In the genomic region with DNA sequence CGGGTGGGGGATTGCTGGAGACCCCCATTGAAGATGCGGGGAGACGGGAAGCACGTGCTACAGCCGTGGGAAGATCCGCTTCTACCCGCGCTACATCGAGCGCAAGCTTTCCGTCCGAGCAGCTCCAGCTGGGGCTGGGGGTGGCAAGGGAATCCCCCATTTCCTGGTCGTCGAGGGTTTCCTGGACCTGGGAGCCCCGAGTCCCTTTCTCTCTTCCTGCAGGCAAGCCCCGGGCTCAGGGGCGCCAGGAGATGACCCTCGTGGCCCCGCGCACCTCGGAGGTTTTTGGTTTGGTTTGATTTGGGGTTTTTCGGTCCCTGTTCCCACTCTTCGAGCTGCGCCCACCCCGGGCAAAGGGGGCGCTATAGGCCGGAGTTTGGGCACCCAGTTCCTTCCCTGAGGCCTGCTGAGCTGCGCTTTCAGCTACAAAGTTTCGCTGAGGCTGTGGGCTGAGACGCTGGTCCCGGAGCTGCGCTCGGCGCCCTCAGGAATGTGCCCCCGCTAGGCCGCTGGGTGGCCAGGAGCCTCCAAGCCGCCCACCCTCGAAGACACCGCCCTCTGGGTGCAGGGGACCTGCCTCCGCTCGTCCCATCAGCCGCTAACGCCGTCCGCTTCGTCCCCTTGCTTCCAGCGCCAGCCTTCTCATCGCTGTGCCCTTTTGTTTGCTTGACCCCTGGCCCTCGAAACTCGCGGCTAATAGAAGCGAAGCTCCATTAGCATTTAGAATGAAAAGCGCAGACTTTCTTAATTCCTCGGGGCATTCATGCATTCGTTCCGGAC, we compare ENCODE assay signal across 8 cellular contexts. TPM values are rescaled to one million over a fixed set of nuclear protein-coding genes. Genes with fewer than 3 reads are reported as not detected.
DNase-seq lines count a peak whose midpoint lies in the region; ATAC-seq and TF ChIP-seq lines count a peak whose summit lies in the region.

No MANE protein-coding gene starts in this region.

- intact Hi-C loops in CD14-positive monocyte (cut with micrococcal nuclease), result loop anchor here (5.0 to 10.0 kb wide), 8 partner anchors 80 to 702 kb away; a partner anchor contains a TSS

- peaks cover 18 to 41% of the 10 kb centered on the region in 2 donors for H3K36me3 Mint-ChIP-seq in CD14-positive monocyte
- peaks cover 76% of the 10 kb centered on the region for H3K36me3 Mint-ChIP-seq in stimulated activated memory B cell treated with anti-CD40 and anti-IgM and Interleukin-4, amounts not matched to agents 10 μg/mL and 1 μg/mL and 100 μg/mL, for 72 hours

- H3K27ac Mint-ChIP-seq in CD14-positive monocyte, result peak overlapping the region in 5 of 7 donors; percentile 58 to 100 (median 78)
- peak overlapping the region; percentile 91 for H3K27ac Mint-ChIP-seq in stimulated activated memory B cell treated with anti-CD40 and anti-IgM and Interleukin-4, amounts not matched to agents 10 μg/mL and 1 μg/mL and 100 μg/mL, for 72 hours

- DNase-seq in CD14-positive monocyte (ENCODE audit: low spot score) (peak; percentile 59), dermis blood vessel endothelial cell (peak; percentile 49), medulla oblongata (ENCODE audit: extremely low spot score) (peak; percentile 15), NCI-H2196 treated with DMSO at 0.1 percent for 48 hours (lab: John Stamatoyannopoulos, UW; ENCODE audit: unreplicated experiment) (no peak)
- peak; percentile 29 for DNase-seq in activated CD4-positive, CD25-positive, alpha-beta regulatory T cell treated with anti-CD3 and anti-CD28 coated beads, Interleukin-2, amount 50 U/mL, for 16 hours (ENCODE audit: low read depth, low spot score)

- peaks cover 70 to 84% (median 81%) of the 10 kb centered on the region in 3 donors for H3K27me3 Mint-ChIP-seq in CD14-positive monocyte (ENCODE audit: low read depth in 3 of 3)
- peaks cover 8% of the 10 kb centered on the region for H3K27me3 Mint-ChIP-seq in stimulated activated memory B cell treated with anti-CD40 and anti-IgM and Interleukin-4, amounts not matched to agents 10 μg/mL and 1 μg/mL and 100 μg/mL, for 72 hours

- H3K9me3 Mint-ChIP-seq in CD14-positive monocyte, result peaks cover 0 to 55% (median 34%) of the 10 kb centered on the region in 7 donors
- H3K9me3 Mint-ChIP-seq in stimulated activated memory B cell treated with anti-CD40 and anti-IgM and Interleukin-4, amounts not matched to agents 10 μg/mL and 1 μg/mL and 100 μg/mL, for 72 hours, result no peaks in the 10 kb centered on the region

- peak; percentile 79 for TF ChIP-seq CTCF in CD14-positive monocyte (IDR thresholded peaks at IDR 0.05)

- H3K4me1 Mint-ChIP-seq in CD14-positive monocyte, result peaks cover 64% of the 10 kb centered on the region
- peaks cover 75% of the 10 kb centered on the region for H3K4me1 Mint-ChIP-seq in stimulated activated memory B cell treated with anti-CD40 and anti-IgM and Interleukin-4, amounts not matched to agents 10 μg/mL and 1 μg/mL and 100 μg/mL, for 72 hours

- H3K4me3 Mint-ChIP-seq in CD14-positive monocyte, result peak overlapping the region; percentile 100
- H3K4me3 Mint-ChIP-seq in stimulated activated memory B cell treated with anti-CD40 and anti-IgM and Interleukin-4, amounts not matched to agents 10 μg/mL and 1 μg/mL and 100 μg/mL, for 72 hours, result peak overlapping the region; percentile 95

- ATAC-seq in HG03432 (IDR thresholded peaks at IDR 0.05; ENCODE audit: unreplicated experiment) (peak; percentile 12), HG02973 (IDR thresholded peaks at IDR 0.05; ENCODE audit: unreplicated experiment) (no peak)
- ATAC-seq in stimulated activated memory B cell treated with anti-CD40 and anti-IgM and Interleukin-4, amounts not matched to agents 10 μg/mL and 1 μg/mL and 100 μg/mL, for 72 hours, result peak; percentile 1

RNA-seq across cellular contexts. Expression of a gene that starts 2.9 kb away (rescaled TPM):
- polyA plus RNA-seq in CD14-positive monocyte, result under 1 TPM; 0.88 to 0.92 TPM
- total RNA-seq in dermis blood vessel endothelial cell, result 0.05 TPM in 1 of 2 replicates, not detected in the other
